In genomic region chr17:30292490-30292858, GRCh38 we compare ENCODE assay signal across 9 cellular contexts. TPM values are rescaled to one million over a fixed set of nuclear protein-coding genes. Genes with fewer than 3 reads are reported as not detected.
DNase-seq lines count a peak whose midpoint lies in the region; ATAC-seq and TF ChIP-seq lines count a peak whose summit lies in the region.
"Had no signal": no experiment of that assay in that cellular context is flagged by ENCODE, and none has a peak within 500 bp of the region (broad histone marks: within the 10 kb centered on the region; RNA-seq: fewer than 3 reads in every experiment).

No MANE protein-coding gene starts in this region.

- H3K4me3 ChIP-seq in heart right ventricle = peak overlapping the region; percentile 66 to 98 (median 94)
- H3K4me3 ChIP-seq in breast epithelium = peak overlapping the region; percentile 89 to 96 (median 90)
- peak overlapping the region; percentile 61 to 85 for H3K4me3 ChIP-seq in vagina

- H3K27ac ChIP-seq in heart right ventricle = peak overlapping the region in 9 of 10 donors; percentile 64 to 89 (median 81)
- H3K27ac ChIP-seq in breast epithelium = peak overlapping the region; percentile 63 to 68
- H3K27ac ChIP-seq in vagina = peak overlapping the region; percentile 89

- H3K36me3 ChIP-seq in heart right ventricle = peaks cover 0 to 24% (median 11%) of the 10 kb centered on the region in 9 donors
- H3K36me3 ChIP-seq in breast epithelium = no peaks in the 10 kb centered on the region
- peaks cover 0 to 8% of the 10 kb centered on the region in 2 donors for H3K36me3 ChIP-seq in vagina

- ATAC-seq in heart right ventricle (peak in 1 of 8 donors; percentile 4), left ventricle myocardium superior (no peak)

- intact Hi-C loops in heart right ventricle (cut with DNase I) = loop anchor here in 1 of 10 donors (10.0 kb wide), 1 partner anchor 82 kb away; the partner anchor contains the start of gene CPD
- intact Hi-C loops in left ventricle myocardium superior (cut with micrococcal nuclease) = no loop called here
- intact Hi-C loops in breast epithelium (cut with DNase I; ENCODE audit: low total_unique reads) = no loop called here
- intact Hi-C loops in vagina (cut with DNase I) = no loop called here

- DNase-seq in heart right ventricle (no peak), left ventricle myocardium superior (no peak), breast epithelium (ENCODE audit: low spot score in 2 of 2) (no peak), midbrain (lab: John Stamatoyannopoulos, UW) (peak; percentile 31), vagina (ENCODE audit: extremely low spot score in 2 of 2) (no peak), NCI-H1694 treated with DMSO at 0.1 percent for 48 hours (lab: John Stamatoyannopoulos, UW) (no peak)
- no peak for DNase-seq in activated effector memory CD4-positive, alpha-beta T cell treated with Interleukin-2 at 50 U/mL for 16 hours
- no peak for DNase-seq in activated CD8-positive, alpha-beta memory T cell treated with anti-CD3 and anti-CD28 coated beads, Interleukin-2, amount 50 U/mL, for 48 hours

- 59 to 61% methylated on average over 7 of the region's 7 CpGs for WGBS in heart right ventricle, 2 donors

- H3K4me1 ChIP-seq in heart right ventricle (peaks cover 4 to 20% (median 15%) of the 10 kb centered on the region in 9 donors), breast epithelium (peaks cover 0 to 6% of the 10 kb centered on the region in 2 donors), vagina (peaks cover 23% of the 10 kb centered on the region)

- TF ChIP-seq CTCF in heart right ventricle (IDR thresholded peaks at IDR 0.05) (no peak), breast epithelium (IDR thresholded peaks at IDR 0.05) (no peak), vagina (IDR thresholded peaks at IDR 0.05) (no peak)

- no peaks in the 10 kb centered on the region for H3K9me3 ChIP-seq in heart right ventricle
- H3K9me3 ChIP-seq in breast epithelium = no peaks in the 10 kb centered on the region
- H3K9me3 ChIP-seq in vagina = no peaks in the 10 kb centered on the region

- TF ChIP-seq POLR2A in breast epithelium (IDR thresholded peaks at IDR 0.05) (no peak), vagina (IDR thresholded peaks at IDR 0.05) (no peak)

- H3K27me3 ChIP-seq in heart right ventricle (no peaks in the 10 kb centered on the region), breast epithelium (no peaks in the 10 kb centered on the region), vagina (no peaks in the 10 kb centered on the region)

RNA-seq across cellular contexts. Expression of gene BLMH, which starts 0.7 kb away (rescaled TPM):
- total RNA-seq in heart right ventricle (10 to 100 TPM; 13.7 to 22.2 (median 15.9) TPM), left ventricle myocardium superior (15.7 TPM), breast epithelium (10 to 100 TPM; 20.5 to 29.4 (median 21.3) TPM), vagina (44.2 TPM)
- polyA plus RNA-seq in heart right ventricle = 10 to 100 TPM in 1 of 2 donors, 1 to 10 TPM in 1; 9.6 to 16.5 TPM

RNA-seq across cellular contexts. Expression of gene TMIGD1, which starts 41.4 kb away (rescaled TPM):
- total RNA-seq in heart right ventricle = not detected
- polyA plus RNA-seq in heart right ventricle = not detected
- total RNA-seq in left ventricle myocardium superior = not detected
- total RNA-seq in breast epithelium = 1 to 10 TPM in 1 of 3 donors, not detected in 2; 1.6 TPM
- total RNA-seq in vagina = not detected
- total RNA-seq: renal cortical epithelial cell had no signal

RNA-seq across cellular contexts. Expression of gene SLC6A4, which starts 57.0 kb away (rescaled TPM):
- total RNA-seq in heart right ventricle (under 1 TPM in 9 of 10 donors, not detected in 1; 0.13 to 0.71 (median 0.28) TPM), left ventricle myocardium superior (not detected), breast epithelium (1 to 10 TPM in 1 of 3 donors, under 1 TPM in 2; under 0.01 to 1.6 (median 0.29) TPM), vagina (0.98 TPM)
- polyA plus RNA-seq in heart right ventricle = under 1 TPM; 0.29 to 0.52 TPM
